In the genomic region with DNA sequence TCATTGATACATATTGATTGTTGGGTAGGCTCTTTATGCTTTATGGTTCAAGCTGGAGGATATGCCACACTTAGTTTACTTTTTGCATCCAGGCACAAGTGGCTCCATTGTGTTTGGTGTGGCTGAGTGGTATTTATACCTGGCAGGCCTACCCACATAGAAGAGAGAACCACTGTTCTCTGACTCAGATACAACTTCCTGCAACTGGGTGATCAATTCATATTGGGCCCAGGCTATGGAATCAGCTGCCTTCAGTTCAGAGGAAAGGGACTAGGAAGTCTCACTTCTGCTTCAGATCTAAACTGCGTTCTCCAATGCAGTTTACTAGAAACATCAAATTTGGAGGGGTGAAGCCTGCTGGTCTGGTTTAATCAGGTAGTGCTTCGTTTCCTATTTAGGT, we compare ENCODE assay signal across 19 cellular contexts.
"Had no signal": no experiment of that assay in that cellular context is flagged by ENCODE, and none has a peak within 500 bp of the region (broad histone marks: within the 10 kb centered on the region; RNA-seq: fewer than 3 reads in every experiment).

No MANE protein-coding gene starts in this region.

- H3K27me3 ChIP-seq: dorsolateral prefrontal cortex, heart right ventricle, neural progenitor cell, pancreas, stomach, transverse colon had no signal

- H3K27me3 Mint-ChIP-seq: progenitor cell of endocrine pancreas had no signal

- DNase-seq: dorsolateral prefrontal cortex; effector CD8-positive, alpha-beta T cell; heart right ventricle; islet precursor cell; natural killer cell; nucleus accumbens; pancreas; right cardiac atrium; small intestine; stimulated activated CD4-positive, alpha-beta T cell treated with anti-CD3 and anti-CD28 coated beads, Interleukin-12 subunit alpha, Interleukin-12 subunit beta, amount 100 ng/mL, for 4 hours; stomach; substantia nigra; transverse colon had no signal

- H3K27ac ChIP-seq: coronary artery, dorsolateral prefrontal cortex, heart right ventricle, neural progenitor cell, pancreas, stomach, thoracic aorta, transverse colon had no signal

- H3K9me3 ChIP-seq: heart right ventricle, pancreas, thoracic aorta, transverse colon had no signal

- H3K27ac Mint-ChIP-seq: natural killer cell, neural progenitor cell, progenitor cell of endocrine pancreas had no signal

- H3K4me3 ChIP-seq: coronary artery, dorsolateral prefrontal cortex, heart right ventricle, neural progenitor cell, pancreas, stomach, thoracic aorta, transverse colon had no signal

- H3K4me1 ChIP-seq: neural progenitor cell, pancreas, stomach, transverse colon had no signal

- H3K4me3 Mint-ChIP-seq: natural killer cell, neural progenitor cell had no signal

- H3K4me1 Mint-ChIP-seq: natural killer cell, neural progenitor cell had no signal

- H2AFZ ChIP-seq: neural progenitor cell had no signal

- H3K36me3 Mint-ChIP-seq: natural killer cell, neural progenitor cell had no signal

- ATAC-seq: esophagus mucosa, heart right ventricle, left lobe of liver, natural killer cell, pancreas, right cardiac atrium had no signal

- H3K9ac ChIP-seq: neural progenitor cell had no signal

- H3K36me3 ChIP-seq: heart right ventricle, neural progenitor cell, pancreas, stomach, thoracic aorta, transverse colon had no signal

- H3K4me2 ChIP-seq: neural progenitor cell had no signal
